Comparison of ENCODE assay signal across 8 cellular contexts in the genomic region with DNA sequence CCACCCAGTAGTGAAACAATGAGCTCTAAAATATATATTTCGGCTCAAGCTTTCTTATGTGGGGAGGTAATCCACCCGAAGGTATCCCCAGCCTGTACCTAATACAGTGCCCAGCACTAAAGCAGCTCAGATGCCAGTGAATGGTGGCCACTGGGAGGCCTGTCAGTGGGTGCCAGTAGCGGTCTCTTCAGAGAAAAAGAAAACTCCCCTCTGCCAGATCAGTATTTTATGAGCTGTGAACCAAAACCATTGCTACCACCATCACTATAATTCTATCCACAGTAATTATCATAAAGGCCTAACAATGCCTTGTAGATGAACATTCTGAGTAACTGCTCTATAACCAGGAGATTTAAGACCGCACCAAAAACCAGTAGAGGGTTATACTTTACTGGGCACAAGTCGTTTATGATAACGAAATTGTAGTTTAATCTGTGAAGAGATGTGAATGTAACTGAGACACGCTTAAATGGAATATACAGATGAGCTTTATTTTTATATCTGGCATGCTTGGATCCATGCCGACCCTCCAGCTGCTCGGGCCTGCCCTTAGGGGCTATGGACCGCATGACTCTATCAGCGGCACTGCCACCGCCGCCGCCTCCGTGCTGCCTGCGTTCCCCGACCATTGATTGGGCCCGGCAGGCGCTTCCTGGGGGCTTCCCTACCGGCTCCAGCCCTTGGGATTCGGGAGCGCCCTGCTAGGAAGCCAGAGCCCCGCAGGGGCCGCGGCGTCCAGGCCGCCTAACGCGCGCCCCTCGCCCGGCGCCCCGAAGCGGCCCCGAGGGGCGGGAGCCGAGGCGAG. TPM values are rescaled to one million over a fixed set of nuclear protein-coding genes. Genes with fewer than 3 reads are reported as not detected.
DNase-seq lines count a peak whose midpoint lies in the region; ATAC-seq and TF ChIP-seq lines count a peak whose summit lies in the region.

No MANE protein-coding gene starts in this region.

- H2BK5ac ChIP-seq in IMR-90 (ENCODE audit: low read depth, low read length, poor library complexity, severe bottlenecking): peak overlapping the region; percentile 90

- peak overlapping the region; percentile 70 for H3K56ac ChIP-seq in IMR-90 (ENCODE audit: extremely low read depth, insufficient read depth, low read length)

- H3K4ac ChIP-seq in IMR-90 (ENCODE audit: low read depth, low read length): peak overlapping the region; percentile 69

- peak overlapping the region; percentile 58; the same call in 1 of the 2 replicates for H4K5ac ChIP-seq in IMR-90 (ENCODE audit: low read depth, low read length)

- TF ChIP-seq POLR2A in IMR-90 (IDR thresholded peaks at IDR 0.05; ENCODE audit: low read depth, low read length) (peak; percentile 69; the same call in 1 of the 2 replicates), breast epithelium (IDR thresholded peaks at IDR 0.05) (no peak)

- in situ Hi-C loops in IMR-90 (cut with MboI; ENCODE audit: low sequenced_read_pairs): no loop called here

- TF ChIP-seq RAD21 in IMR-90 (IDR thresholded peaks at IDR 0.05; ENCODE audit: low read length): no peak

- ATAC-seq in GM21737 (IDR thresholded peaks at IDR 0.05; ENCODE audit: unreplicated experiment): peak; percentile 32
- peak; percentile 58 for ATAC-seq in IMR-90 (ENCODE audit: low read depth)

- dilution Hi-C loops in IMR-90 (cut with HindIII; ENCODE audit: low sequenced_read_pairs, unreplicated experiment): no loop called here

- H3K4me2 ChIP-seq in IMR-90 (ENCODE audit: low read depth, low read length): peak overlapping the region; percentile 82
- H3K4me2 ChIP-seq in skeletal muscle satellite cell (ENCODE audit: low read length): peak overlapping the region; percentile 79

- H3K27me3 Mint-ChIP-seq in T-helper 1 cell treated with Interleukin-12 subunit alpha and Interleukin-12 subunit beta and Interleukin-4 antibody, amounts not matched to agents 30 μg/mL and 1 μg/mL, for 36 hours (ENCODE audit: low read depth): no peaks in the 10 kb centered on the region

- H3K9ac ChIP-seq in IMR-90 (ENCODE audit: low read depth, low read length) (peak overlapping the region; percentile 51), skeletal muscle satellite cell (ENCODE audit: low read depth, low read length) (peak overlapping the region; percentile 97)

- WGBS in IMR-90 (ENCODE audit: extremely low coverage in 2 of 2, insufficient read length in 1 of 2), 2 experiments: 14% methylated on average over 7 of the region's 39 CpGs; no CpG with 5 or more reads in 1 of the 2 experiments

- no peak overlapping the region for H2AK5ac ChIP-seq in IMR-90 (ENCODE audit: low read depth, low read length)

- H4K91ac ChIP-seq in IMR-90 (ENCODE audit: insufficient read depth, low read depth, low read length): peak overlapping the region; percentile 33

- H2BK20ac ChIP-seq in IMR-90 (ENCODE audit: low read depth, low read length): no peak overlapping the region

- peaks cover 24% of the 10 kb centered on the region for H3K4me1 Mint-ChIP-seq in T-helper 1 cell treated with Interleukin-12 subunit alpha and Interleukin-12 subunit beta and Interleukin-4 antibody, amounts not matched to agents 30 μg/mL and 1 μg/mL, for 36 hours (ENCODE audit: low read depth)

- H3K9me3 Mint-ChIP-seq in T-helper 1 cell treated with Interleukin-12 subunit alpha and Interleukin-12 subunit beta and Interleukin-4 antibody, amounts not matched to agents 30 μg/mL and 1 μg/mL, for 36 hours: no peaks in the 10 kb centered on the region

- H3K9me3 ChIP-seq in IMR-90 (ENCODE audit: control insufficient read depth, insufficient read depth, low read length): no peaks in the 10 kb centered on the region
- H3K9me3 ChIP-seq in breast epithelium: no peaks in the 10 kb centered on the region
- H3K9me3 ChIP-seq in iPS-18c (ENCODE audit: control insufficient read depth, insufficient read depth, low read length): no peaks in the 10 kb centered on the region
- no peaks in the 10 kb centered on the region for H3K9me3 ChIP-seq in skeletal muscle satellite cell (replicated peaks; ENCODE audit: low read length)

- peak overlapping the region; percentile 70 for H3K18ac ChIP-seq in IMR-90 (ENCODE audit: low read depth, low read length)

- POLR2A ChIA-PET in IMR-90 (lab: Charles Lee; ENCODE audit: unreplicated experiment): no interaction called here

- peak overlapping the region; percentile 85 for H3K23ac ChIP-seq in IMR-90 (ENCODE audit: low read depth, low read length)

- BruUV-seq in IMR-90 (replicated peaks; lab: Mats Ljungman, UMichigan): no TSS peak

- H3K4me3 Mint-ChIP-seq in T-helper 1 cell treated with Interleukin-12 subunit alpha and Interleukin-12 subunit beta and Interleukin-4 antibody, amounts not matched to agents 30 μg/mL and 1 μg/mL, for 36 hours: peak overlapping the region; percentile 85

- H3K27ac ChIP-seq in IMR-90 (ENCODE audit: insufficient read depth, low read length) (peak overlapping the region; percentile 78), breast epithelium (peak overlapping the region; percentile 97 to 99)

- peak overlapping the region; percentile 86 for H2AK9ac ChIP-seq in IMR-90 (replicated peaks; ENCODE audit: low read depth, low read length, poor library complexity)

- H3K4me3 ChIP-seq in IMR-90 (ENCODE audit: insufficient read depth, low read depth, low read length) (peak overlapping the region; percentile 70), breast epithelium (peak overlapping the region; percentile 89 to 93 (median 89)), iPS-18c (ENCODE audit: insufficient read depth, low read depth, low read length) (peak overlapping the region; percentile 57), skeletal muscle satellite cell (ENCODE audit: low read length) (peak overlapping the region; percentile 79)

- DNase-seq in GM10266 (ENCODE audit: extremely low spot score) (peak; percentile 40), IMR-90 (peak; percentile 61), breast epithelium (ENCODE audit: low spot score in 2 of 2) (peak; percentile 38 to 54), T-helper 9 cell (no peak)

- CTCF ChIA-PET in IMR-90 (lab: Yijun Ruan, JAX): interaction anchor here (0.9 to 1.5 kb wide), 7 partner anchors 9 to 123 kb away, joined by 3 to 5 read pairs (median 3); no protein-coding TSS in a partner anchor

- intact Hi-C loops in IMR-90 (cut with micrococcal nuclease): loop anchor here (1.0 to 10.0 kb wide), 6 partner anchors 48 to 512 kb away; a partner anchor contains a TSS
- intact Hi-C loops in breast epithelium (cut with DNase I; ENCODE audit: low total_unique reads): no loop called here

- peaks cover 5% of the 10 kb centered on the region; the same call in 1 of the 2 replicates for H4K20me1 ChIP-seq in IMR-90 (ENCODE audit: insufficient read depth, low read length)

- no peak overlapping the region; the same call in 1 of the 2 replicates for H2BK120ac ChIP-seq in IMR-90 (ENCODE audit: low read depth, low read length)

- H3K36me3 ChIP-seq in IMR-90 (ENCODE audit: control insufficient read depth, insufficient read depth, low read length): no peaks in the 10 kb centered on the region
- H3K36me3 ChIP-seq in breast epithelium: no peaks in the 10 kb centered on the region
- no peaks in the 10 kb centered on the region for H3K36me3 ChIP-seq in skeletal muscle satellite cell (ENCODE audit: insufficient read depth, low read length)

- H3K14ac ChIP-seq in IMR-90 (replicated peaks; ENCODE audit: low read depth, low read length): peak overlapping the region; percentile 60

- H3K79me1 ChIP-seq in IMR-90 (ENCODE audit: low read depth in 1 of 2, low read length in 2 of 2): peaks cover 8 to 26% of the 10 kb centered on the region in 2 experiments; a peak in 3 of 4 replicates

- H2AFZ ChIP-seq in IMR-90 (replicated peaks; ENCODE audit: low read length, poor library complexity): peak overlapping the region; percentile 85

- H3K36me3 Mint-ChIP-seq in T-helper 1 cell treated with Interleukin-12 subunit alpha and Interleukin-12 subunit beta and Interleukin-4 antibody, amounts not matched to agents 30 μg/mL and 1 μg/mL, for 36 hours (ENCODE audit: low read depth): peaks cover 10% of the 10 kb centered on the region

- H3K27me3 ChIP-seq in IMR-90 (ENCODE audit: control insufficient read depth, insufficient read depth, low read length) (no peaks in the 10 kb centered on the region), breast epithelium (no peaks in the 10 kb centered on the region), skeletal muscle satellite cell (ENCODE audit: control insufficient read depth, insufficient read depth, low read length) (no peaks in the 10 kb centered on the region)

- no peaks in the 10 kb centered on the region for H3K9me1 ChIP-seq in IMR-90 (ENCODE audit: insufficient read depth, low read length)

- peak overlapping the region; percentile 84 for H3K27ac Mint-ChIP-seq in T-helper 1 cell treated with Interleukin-12 subunit alpha and Interleukin-12 subunit beta and Interleukin-4 antibody, amounts not matched to agents 30 μg/mL and 1 μg/mL, for 36 hours

- TF ChIP-seq CTCF in GM10266 (IDR thresholded peaks at IDR 0.05; ENCODE audit: control insufficient read depth, insufficient read depth, low read depth, missing control alignments) (no peak), IMR-90 (conservative IDR thresholded peaks at IDR 0.05; ENCODE audit: low read depth, low read length) (no peak), breast epithelium (IDR thresholded peaks at IDR 0.05) (peak in 1 of 3 donors; percentile 13)

- H3K4me1 ChIP-seq in IMR-90 (ENCODE audit: control insufficient read depth, insufficient read depth, low read length): peaks cover 3% of the 10 kb centered on the region; the same call in 1 of the 2 replicates
- H3K4me1 ChIP-seq in breast epithelium: peaks cover 0 to 3% of the 10 kb centered on the region in 2 donors
- peaks cover 30% of the 10 kb centered on the region for H3K4me1 ChIP-seq in skeletal muscle satellite cell (ENCODE audit: control insufficient read depth, insufficient read depth, low read length)

- peak overlapping the region; percentile 46 to 64; a peak in 3 of 4 replicates for H4K8ac ChIP-seq in IMR-90 (ENCODE audit: low read depth in 2 of 2, low read length in 2 of 2)

- H2BK15ac ChIP-seq in IMR-90 (ENCODE audit: low read depth, low read length): 0 out of 3 replicates have a peak overlapping the region, but pooled peaks have one; percentile 17

TF ChIP-seq in IMR-90, 13 proteins besides CTCF, POLR2A, EP300 and RAD21:
- no peak for TF ChIP-seq MAFK (IDR thresholded peaks at IDR 0.05; ENCODE audit: low read depth, low read length)
- no peak for TF ChIP-seq CEBPB (IDR thresholded peaks at IDR 0.05; ENCODE audit: low read depth, low read length)
- no peak for TF ChIP-seq RCOR1 (IDR thresholded peaks at IDR 0.05; ENCODE audit: insufficient replicate concordance, low read length)
- TF ChIP-seq CHD1 (IDR thresholded peaks at IDR 0.05; ENCODE audit: low read depth, low read length): no peak
TF ChIP-seq in IMR-90: peak in this region for 0.

RNA-seq across cellular contexts. Expression of a gene that starts 0.6 kb away (rescaled TPM):
- 23.6 and 24.6 TPM in 2 replicates for total RNA-seq in IMR-90 (2012; rRNA removed)
- 16.3 and 19.8 TPM in 2 replicates for polyA plus RNA-seq in IMR-90 (2012; rRNA removed)
- 11.9 and 13.2 TPM in 2 replicates for polyA plus RNA-seq in IMR-90 (2012; cell fraction: cytosol; rRNA removed)
- polyA plus RNA-seq in IMR-90 (2012; cell fraction: nucleus; rRNA removed; ENCODE audit: low replicate concordance): 18.9 and 34.9 TPM in 2 replicates
- total RNA-seq in breast epithelium: 10 to 100 TPM; 30.2 to 52.5 (median 42.6) TPM
- total RNA-seq in skeletal muscle satellite cell (2012; rRNA removed): 22.5 and 25.9 TPM in 2 replicates
